13 cellular contexts compared by ENCODE assay signal in the genomic region with DNA sequence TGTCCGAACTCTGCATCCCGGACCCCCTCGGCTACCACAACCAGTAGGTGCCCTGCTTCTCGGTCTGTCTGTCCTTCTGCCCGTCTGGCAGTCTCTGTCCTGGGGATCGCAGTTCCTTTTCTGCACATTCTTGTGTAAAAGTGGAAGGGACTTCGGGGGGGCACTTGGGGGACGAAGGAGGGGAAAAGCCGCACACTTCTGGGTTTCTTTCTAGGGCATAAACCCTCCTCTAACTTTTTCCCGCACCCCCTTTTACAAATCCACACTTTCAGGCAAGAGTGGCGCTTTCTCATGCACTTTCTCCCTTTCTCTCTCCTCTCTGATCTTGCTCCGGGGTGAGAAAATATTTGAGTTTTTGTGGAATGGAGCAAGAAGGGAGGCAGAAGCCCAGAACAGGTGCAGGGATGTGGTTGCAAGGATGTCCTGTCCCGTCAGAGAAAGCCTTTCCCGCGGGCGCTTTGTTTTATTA. TPM values are rescaled to one million over a fixed set of nuclear protein-coding genes. Genes with fewer than 3 reads are reported as not detected.
A peak's percentile ranks its signal among the peaks of the same experiment; 100 is the strongest.
DNase-seq lines count a peak whose midpoint lies in the region; ATAC-seq and TF ChIP-seq lines count a peak whose summit lies in the region.
"Had no signal": no experiment of that assay in that cellular context is flagged by ENCODE, and none has a peak within 500 bp of the region (broad histone marks: within the 10 kb centered on the region; RNA-seq: fewer than 3 reads in every experiment).

No MANE protein-coding gene starts in this region.

- peak overlapping the region; percentile 79 to 88 (median 81) for H3K4me3 Mint-ChIP-seq in nephron
- H3K4me3 Mint-ChIP-seq: activated CD4-positive, alpha-beta T cell treated with anti-CD3 and anti-CD28 coated beads, Interleukin-2, amount 10 ng/mL, durations not matched to agents 7 days and 5 days; activated naive CD4-positive, alpha-beta T cell treated with anti-CD3 and anti-CD28 coated beads, Interleukin-2, amount 50 U/mL, for 24 hours had no signal

- H3K27ac Mint-ChIP-seq in nephron = no peak overlapping the region
- H3K27ac Mint-ChIP-seq: activated CD4-positive, alpha-beta T cell treated with anti-CD3 and anti-CD28 coated beads, Interleukin-2, amount 10 ng/mL, durations not matched to agents 7 days and 5 days; activated naive CD4-positive, alpha-beta T cell treated with anti-CD3 and anti-CD28 coated beads, Interleukin-2, amount 50 U/mL, for 24 hours had no signal

- no peak overlapping the region for H2BK20ac ChIP-seq in IMR-90 (ENCODE audit: low read depth, low read length)

- H3K27ac ChIP-seq in A673 (ENCODE audit: low read depth, low read length, poor library complexity, severe bottlenecking) = no peak overlapping the region
- no peak overlapping the region for H3K27ac ChIP-seq in IMR-90 (ENCODE audit: insufficient read depth, low read length)
- H3K27ac ChIP-seq: BLaER1, SJSA1 had no signal

- no peak overlapping the region for H4K91ac ChIP-seq in IMR-90 (ENCODE audit: insufficient read depth, low read depth, low read length)

- H4K20me1 ChIP-seq in IMR-90 (ENCODE audit: insufficient read depth, low read length) = no peaks in the 10 kb centered on the region

- TF ChIP-seq POLR2A in IMR-90 (IDR thresholded peaks at IDR 0.05; ENCODE audit: low read depth, low read length) = no peak

- H3K4me1 ChIP-seq in A673 (ENCODE audit: insufficient read depth, low read length, poor library complexity, severe bottlenecking) (peaks cover 11% of the 10 kb centered on the region), IMR-90 (ENCODE audit: control insufficient read depth, insufficient read depth, low read length) (peaks cover 5% of the 10 kb centered on the region; the same call in 1 of the 2 replicates)
- H3K4me1 ChIP-seq: BLaER1, SJSA1 had no signal

- TF ChIP-seq CTCF in A673 (conservative IDR thresholded peaks at IDR 0.05; ENCODE audit: low read depth, low read length) = no peak
- no peak for TF ChIP-seq CTCF in IMR-90 (conservative IDR thresholded peaks at IDR 0.05; ENCODE audit: low read depth, low read length)
- no peak for TF ChIP-seq CTCF in epithelial cell of esophagus (IDR thresholded peaks at IDR 0.05; ENCODE audit: insufficient read depth, low read depth, low read length, missing control alignments)
- TF ChIP-seq CTCF in nephron (IDR thresholded peaks at IDR 0.05; ENCODE audit: unreplicated experiment in 3 of 3) = no peak

- H3K23ac ChIP-seq in IMR-90 (ENCODE audit: low read depth, low read length) = no peak overlapping the region

- dilution Hi-C loops in IMR-90 (cut with HindIII; ENCODE audit: low sequenced_read_pairs, unreplicated experiment) = no loop called here

- no peaks in the 10 kb centered on the region for H3K9me1 ChIP-seq in IMR-90 (ENCODE audit: insufficient read depth, low read length)

- in situ Hi-C loops in IMR-90 (cut with MboI; ENCODE audit: low sequenced_read_pairs) = no loop called here

- peak overlapping the region; percentile 48 for H3K4me3 ChIP-seq in A673 (ENCODE audit: low read depth, low read length, poor library complexity, severe bottlenecking)
- no peak overlapping the region for H3K4me3 ChIP-seq in IMR-90 (ENCODE audit: insufficient read depth, low read depth, low read length)
- H3K4me3 ChIP-seq in epithelial cell of esophagus (ENCODE audit: low read length) = peak overlapping the region; percentile 6
- H3K4me3 ChIP-seq: BLaER1, SJSA1 had no signal

- H2AFZ ChIP-seq in IMR-90 (replicated peaks; ENCODE audit: low read length, poor library complexity) = no peak overlapping the region

- H3K36me3 Mint-ChIP-seq in nephron (ENCODE audit: low read depth) = no peaks in the 10 kb centered on the region
- H3K36me3 Mint-ChIP-seq: activated naive CD4-positive, alpha-beta T cell treated with anti-CD3 and anti-CD28 coated beads, Interleukin-2, amount 50 U/mL, for 24 hours had no signal

- H3K79me1 ChIP-seq in IMR-90 (ENCODE audit: low read depth in 1 of 2, low read length in 2 of 2) = no peaks in the 10 kb centered on the region

- H2BK5ac ChIP-seq in IMR-90 (ENCODE audit: low read depth, low read length, poor library complexity, severe bottlenecking) = no peak overlapping the region

- no peaks in the 10 kb centered on the region for H3K9me3 Mint-ChIP-seq in nephron
- H3K9me3 Mint-ChIP-seq: activated CD4-positive, alpha-beta T cell treated with anti-CD3 and anti-CD28 coated beads, Interleukin-2, amount 10 ng/mL, durations not matched to agents 7 days and 5 days; activated naive CD4-positive, alpha-beta T cell treated with anti-CD3 and anti-CD28 coated beads, Interleukin-2, amount 50 U/mL, for 24 hours had no signal

- POLR2A ChIA-PET in A673 (lab: Charles Lee; ENCODE audit: low non-redundant PET) (no interaction called here), IMR-90 (lab: Charles Lee; ENCODE audit: unreplicated experiment) (no interaction called here)

- no peak overlapping the region for H2AK9ac ChIP-seq in IMR-90 (replicated peaks; ENCODE audit: low read depth, low read length, poor library complexity)

- no peak overlapping the region for H4K8ac ChIP-seq in IMR-90 (ENCODE audit: low read depth in 2 of 2, low read length in 2 of 2)

- intact Hi-C loops in A673 (cut with micrococcal nuclease; ENCODE audit: unreplicated experiment) (no loop called here), IMR-90 (cut with micrococcal nuclease) (no loop called here)

- DNase-seq in A673 (ENCODE audit: low spot score) (no peak), IMR-90 (no peak), epithelial cell of esophagus (ENCODE audit: low read depth) (no peak), AG08396 (ENCODE audit: low spot score) (no peak), activated gamma-delta T cell treated with Interleukin-2 at 50 U/mL for 16 hours (no peak)
- DNase-seq: activated CD4-positive, alpha-beta T cell treated with anti-CD3 and anti-CD28 coated beads, Interleukin-2, amount 10 ng/mL, durations not matched to agents 7 days and 5 days had no signal

- H3K18ac ChIP-seq in IMR-90 (ENCODE audit: low read depth, low read length) = no peak overlapping the region

- H2AK5ac ChIP-seq in IMR-90 (ENCODE audit: low read depth, low read length) = no peak overlapping the region

- no peak overlapping the region for H2BK15ac ChIP-seq in IMR-90 (ENCODE audit: low read depth, low read length)

- no peak overlapping the region for H3K4ac ChIP-seq in IMR-90 (ENCODE audit: low read depth, low read length)

- no CpG with 5 or more reads among the region's 16 CpGs for WGBS in IMR-90 (ENCODE audit: extremely low coverage in 2 of 2, insufficient read length in 1 of 2), 2 experiments

- no peak overlapping the region for H3K56ac ChIP-seq in IMR-90 (ENCODE audit: extremely low read depth, insufficient read depth, low read length)

- peaks cover 100% of the 10 kb centered on the region for H3K27me3 Mint-ChIP-seq in nephron (ENCODE audit: low read depth)

- H3K9ac ChIP-seq in IMR-90 (ENCODE audit: low read depth, low read length) = no peak overlapping the region
- H3K9ac ChIP-seq: BLaER1 had no signal

- H3K27me3 ChIP-seq in A673 (replicated peaks; ENCODE audit: insufficient read depth, low read depth, low read length, poor library complexity) (peaks cover 87% of the 10 kb centered on the region), IMR-90 (ENCODE audit: control insufficient read depth, insufficient read depth, low read length) (peaks cover 74% of the 10 kb centered on the region)

- H3K36me3 ChIP-seq in A673 (ENCODE audit: insufficient read depth, low read length, poor library complexity, severe bottlenecking) (no peaks in the 10 kb centered on the region), IMR-90 (ENCODE audit: control insufficient read depth, insufficient read depth, low read length) (no peaks in the 10 kb centered on the region)
- H3K36me3 ChIP-seq: BLaER1, SJSA1 had no signal

- ATAC-seq in IMR-90 (ENCODE audit: low read depth) (no peak; the same call in 1 of the 2 replicates), HG02852 (IDR thresholded peaks at IDR 0.05; ENCODE audit: unreplicated experiment) (no peak), HG02981 (IDR thresholded peaks at IDR 0.05; ENCODE audit: unreplicated experiment) (no peak)

- H3K14ac ChIP-seq in IMR-90 (replicated peaks; ENCODE audit: low read depth, low read length) = no peak overlapping the region

- H3K9me3 ChIP-seq in A673 (ENCODE audit: low read depth, low read length, poor library complexity, severe bottlenecking) (no peaks in the 10 kb centered on the region), IMR-90 (ENCODE audit: control insufficient read depth, insufficient read depth, low read length) (no peaks in the 10 kb centered on the region)
- H3K9me3 ChIP-seq: SJSA1 had no signal

- peaks cover 12% of the 10 kb centered on the region for H3K4me1 Mint-ChIP-seq in nephron

- no peak for TF ChIP-seq RAD21 in IMR-90 (IDR thresholded peaks at IDR 0.05; ENCODE audit: low read length)

- peak overlapping the region; percentile 72; the same call in 1 of the 2 replicates for H3K4me2 ChIP-seq in IMR-90 (ENCODE audit: low read depth, low read length)
- H3K4me2 ChIP-seq: BLaER1 had no signal

- CTCF ChIA-PET in A673 (lab: Charles Lee) = interaction anchor here (0.6 kb wide), 1 partner anchor 284 kb away, joined by 16 read pairs; no protein-coding TSS in a partner anchor
- CTCF ChIA-PET in IMR-90 (lab: Yijun Ruan, JAX) = interaction anchor here (0.6 kb wide), 1 partner anchor 8 kb away, joined by 5 read pairs; no protein-coding TSS in a partner anchor

- no TSS peak for BruUV-seq in A673 (replicated peaks; lab: Mats Ljungman, UMichigan)
- no TSS peak for BruUV-seq in IMR-90 (replicated peaks; lab: Mats Ljungman, UMichigan)

- H4K5ac ChIP-seq in IMR-90 (ENCODE audit: low read depth, low read length) = no peak overlapping the region

- H2BK120ac ChIP-seq in IMR-90 (ENCODE audit: low read depth, low read length) = no peak overlapping the region

TF ChIP-seq in IMR-90, 13 proteins besides CTCF, POLR2A, EP300 and RAD21:
- TF ChIP-seq MAZ (IDR thresholded peaks at IDR 0.05; ENCODE audit: borderline replicate concordance, low read depth, low read length) (no peak), RFX5 (IDR thresholded peaks at IDR 0.05; ENCODE audit: low read depth, low read length) (no peak)

RNA-seq across cellular contexts. Expression of a gene that starts 0.5 kb away (rescaled TPM):
- total RNA-seq in A673 (2021) (0.47 and 1.2 TPM in 2 replicates), IMR-90 (2012; rRNA removed) (not detected in 2 replicates)
- polyA plus RNA-seq in IMR-90 (2012; rRNA removed) = not detected in 2 replicates
- polyA plus RNA-seq in IMR-90 (2012; cell fraction: cytosol; rRNA removed) = 0.02 TPM in 1 of 2 replicates, not detected in the other
- polyA plus RNA-seq in IMR-90 (2012; cell fraction: nucleus; rRNA removed; ENCODE audit: low replicate concordance) = 0.02 and 0.03 TPM in 2 replicates
- total RNA-seq: M059J had no signal
